In the genomic region with DNA sequence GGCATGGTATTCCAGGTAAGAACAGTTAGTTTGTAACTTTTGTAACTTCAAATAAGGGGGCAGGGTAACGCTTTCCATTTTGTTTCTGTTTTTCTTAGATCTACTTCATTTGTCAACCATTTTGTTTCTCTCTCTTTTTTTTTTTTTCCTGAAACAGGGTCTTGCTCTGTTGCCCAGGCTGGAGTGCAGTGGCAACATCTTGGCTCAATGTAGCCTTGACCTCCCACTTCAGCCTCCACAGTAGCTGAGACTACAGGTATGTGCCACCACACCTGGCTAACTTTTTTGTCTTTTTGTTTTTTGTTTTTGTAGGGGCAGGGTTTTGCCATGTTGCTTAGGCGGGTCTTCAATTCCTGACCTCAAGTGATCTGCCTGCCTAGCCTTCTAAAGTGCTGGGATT, we compare ENCODE assay signal across 11 cellular contexts.
"Had no signal": no experiment of that assay in that cellular context is flagged by ENCODE, and none has a peak within 500 bp of the region (broad histone marks: within the 10 kb centered on the region; RNA-seq: fewer than 3 reads in every experiment).

No MANE protein-coding gene starts in this region.

- H3K9ac ChIP-seq: GM23248 had no signal

- H3K9me3 Mint-ChIP-seq: GM23338, H9, HFFc6 had no signal

- H3K27ac Mint-ChIP-seq: GM23338, H9, HFFc6 had no signal

- DNase-seq: GM23248, GOT3, H7, H9, HCEC 1CT, HFFc6 had no signal

- H3K27ac ChIP-seq: GM23248 had no signal

- ATAC-seq: GM23338, HCT116 had no signal

- H3K4me2 ChIP-seq: GM23338 had no signal

- H2AFZ ChIP-seq: GM23248, GM23338 had no signal

- FAIRE-seq: H1, H54 had no signal

- H3K4me3 Mint-ChIP-seq: GM23338, H9, HFFc6 had no signal

- H3K4me3 ChIP-seq: GM23248, GM23338, HAP-1 had no signal
